ENCODE assay signal across 8 cellular contexts in genomic region chr20:44885392-44886275, GRCh38. TPM values are rescaled to one million over a fixed set of nuclear protein-coding genes. Genes with fewer than 3 reads are reported as not detected.
DNase-seq lines count a peak whose midpoint lies in the region; ATAC-seq and TF ChIP-seq lines count a peak whose summit lies in the region.

Gene YWHAB, plus strand, starts transcription at chr20:44885705. Its CDS starts 15,829 bp downstream, at chr20:44901534.

- peak within 1 kb of the TSS; percentile 96 to 100 for H3K4me3 ChIP-seq in left lung

- no peaks in the 10 kb centered on the region for H3K9me3 ChIP-seq in left lung

- TF ChIP-seq CTCF in left lung (IDR thresholded peaks at IDR 0.05), result peak; percentile 22 to 44

- ATAC-seq in GM19328 (IDR thresholded peaks at IDR 0.05; ENCODE audit: unreplicated experiment), result peak; percentile 95
- peak; percentile 88 for ATAC-seq in HG03520 (IDR thresholded peaks at IDR 0.05; ENCODE audit: unreplicated experiment)
- peak; percentile 99 for ATAC-seq in left lung

- peak within 1 kb of the TSS; percentile 97 to 100 for H3K27ac ChIP-seq in left lung

- intact Hi-C loops in left lung (cut with DNase I), result no loop called here

- H3K36me3 ChIP-seq in left lung, result no peaks in the 10 kb centered on the region

- H3K27me3 ChIP-seq in left lung, result no peaks in the 10 kb centered on the region

- H3K4me1 ChIP-seq in left lung, result peaks cover 19 to 50% of the 10 kb centered on the region in 2 donors

- DNase-seq in C1 segment of cervical spinal cord (lab: John Stamatoyannopoulos, UW), result peak; percentile 81 to 97 (median 94)
- DNase-seq in NCI-H748 (lab: John Stamatoyannopoulos, UW; ENCODE audit: unreplicated experiment), result peak; percentile 96
- DNase-seq in activated CD4-positive, alpha-beta T cell treated with anti-CD3 and anti-CD28 coated beads, Interleukin-2, amount 50 U/mL, for 1 hour, result peak; percentile 98
- DNase-seq in dedifferentiated amniotic fluid mesenchymal stem cell (ENCODE audit: extremely low spot score), result peak; percentile 99
- DNase-seq in left lung, result peak; percentile 99
- peak; percentile 96 to 97 for DNase-seq in stimulated activated CD4-positive, alpha-beta T cell treated with anti-CD3 and anti-CD28 coated beads, Interleukin-2, amount 100 ng/mL, for 48 hours

RNA-seq across cellular contexts. Expression of gene YWHAB, which starts in this region (rescaled TPM):
- 100 to 1,000 TPM; 188 to 228 TPM for total RNA-seq in left lung

Comparison
In these comparisons a context has a peak if more than half of its experiments do, and no peak if none do; other contexts are left out.
1. Peak in every context shown above with its lines: DNase-seq, ATAC-seq, H3K4me3 ChIP-seq and H3K27ac ChIP-seq.